7 cellular contexts compared by ENCODE assay signal in the genomic region with DNA sequence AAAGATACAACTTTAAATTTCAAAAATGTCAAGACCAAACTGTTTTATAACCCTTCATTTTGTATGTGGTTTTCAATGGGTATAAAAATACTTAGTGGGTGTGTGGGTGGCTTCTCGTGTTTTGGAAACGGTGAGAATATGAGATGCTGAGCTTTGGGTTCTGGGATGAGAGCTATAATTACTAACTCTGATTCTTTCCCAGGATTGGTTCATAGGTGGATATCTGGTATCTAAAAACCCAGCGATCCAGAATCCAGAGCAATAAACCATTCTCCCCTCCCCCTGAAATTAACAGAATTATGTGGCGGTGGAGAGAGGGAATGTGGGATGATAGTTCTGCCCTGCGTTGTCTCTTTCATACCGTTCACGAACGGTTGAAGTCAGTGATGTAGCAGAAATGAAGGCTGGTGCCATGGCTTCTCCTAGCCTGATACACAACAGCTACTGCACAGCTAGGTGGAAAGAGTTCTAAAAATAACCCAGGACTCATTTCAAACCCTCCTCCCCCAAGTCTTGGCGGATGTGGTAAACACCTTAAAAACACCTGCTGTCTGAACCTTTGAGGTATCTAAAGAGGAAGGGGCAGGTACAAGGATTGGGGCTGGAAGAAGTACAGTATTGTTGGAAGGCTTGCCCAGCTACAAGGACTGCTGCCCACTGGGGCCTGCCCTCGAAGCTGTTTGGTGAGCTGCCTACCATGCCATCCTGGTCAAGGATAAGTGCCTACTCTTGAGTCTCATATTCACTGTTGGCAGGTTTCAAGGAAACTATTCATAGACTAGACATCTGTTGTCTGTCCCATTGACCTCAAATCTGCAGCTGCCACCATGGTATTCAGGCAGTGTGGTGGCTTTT. TPM values are rescaled to one million over a fixed set of nuclear protein-coding genes. Genes with fewer than 3 reads are reported as not detected.
DNase-seq lines count a peak whose midpoint lies in the region; ATAC-seq and TF ChIP-seq lines count a peak whose summit lies in the region.

No MANE protein-coding gene starts in this region.

- H3K9me3 Mint-ChIP-seq in T-helper 1 cell treated with Interleukin-12 subunit alpha and Interleukin-12 subunit beta and Interleukin-4 antibody, amounts not matched to agents 30 μg/mL and 1 μg/mL, for 36 hours = peaks cover 9% of the 10 kb centered on the region
- peaks cover 8% of the 10 kb centered on the region for H3K9me3 Mint-ChIP-seq in chondrocyte (ENCODE audit: low read depth)
- H3K9me3 Mint-ChIP-seq in stimulated activated naive CD8-positive, alpha-beta T cell treated with anti-CD3 and anti-CD28 coated beads, Interleukin-15, Interleukin-2, amounts not matched to agents 100 ng/mL and 50 ng/mL, for 24 hours = peaks cover 13% of the 10 kb centered on the region

- H3K36me3 Mint-ChIP-seq in T-helper 1 cell treated with Interleukin-12 subunit alpha and Interleukin-12 subunit beta and Interleukin-4 antibody, amounts not matched to agents 30 μg/mL and 1 μg/mL, for 36 hours (ENCODE audit: low read depth) = peaks cover 23% of the 10 kb centered on the region
- H3K36me3 Mint-ChIP-seq in chondrocyte (ENCODE audit: low read depth) = peaks cover 47% of the 10 kb centered on the region
- H3K36me3 Mint-ChIP-seq in stimulated activated naive CD8-positive, alpha-beta T cell treated with anti-CD3 and anti-CD28 coated beads, Interleukin-15, Interleukin-2, amounts not matched to agents 100 ng/mL and 50 ng/mL, for 24 hours (ENCODE audit: low read depth) = peaks cover 58% of the 10 kb centered on the region

- ATAC-seq in GM19372 (IDR thresholded peaks at IDR 0.05; ENCODE audit: low read depth, unreplicated experiment) = peak; percentile 85
- peak; percentile 87 for ATAC-seq in HG03159 (IDR thresholded peaks at IDR 0.05; ENCODE audit: unreplicated experiment)

- H3K27me3 Mint-ChIP-seq in T-helper 1 cell treated with Interleukin-12 subunit alpha and Interleukin-12 subunit beta and Interleukin-4 antibody, amounts not matched to agents 30 μg/mL and 1 μg/mL, for 36 hours (ENCODE audit: low read depth) = peaks cover 28% of the 10 kb centered on the region
- H3K27me3 Mint-ChIP-seq in chondrocyte (ENCODE audit: low read depth) = no peaks in the 10 kb centered on the region
- H3K27me3 Mint-ChIP-seq in stimulated activated naive CD8-positive, alpha-beta T cell treated with anti-CD3 and anti-CD28 coated beads, Interleukin-15, Interleukin-2, amounts not matched to agents 100 ng/mL and 50 ng/mL, for 24 hours = no peaks in the 10 kb centered on the region

- H3K27ac Mint-ChIP-seq in T-helper 1 cell treated with Interleukin-12 subunit alpha and Interleukin-12 subunit beta and Interleukin-4 antibody, amounts not matched to agents 30 μg/mL and 1 μg/mL, for 36 hours = peak overlapping the region; percentile 78
- peak overlapping the region; percentile 61 for H3K27ac Mint-ChIP-seq in chondrocyte (ENCODE audit: unreplicated experiment)
- H3K27ac Mint-ChIP-seq in stimulated activated naive CD8-positive, alpha-beta T cell treated with anti-CD3 and anti-CD28 coated beads, Interleukin-15, Interleukin-2, amounts not matched to agents 100 ng/mL and 50 ng/mL, for 24 hours = peak overlapping the region; percentile 72

- peak overlapping the region; percentile 38 for H3K4me3 Mint-ChIP-seq in T-helper 1 cell treated with Interleukin-12 subunit alpha and Interleukin-12 subunit beta and Interleukin-4 antibody, amounts not matched to agents 30 μg/mL and 1 μg/mL, for 36 hours
- H3K4me3 Mint-ChIP-seq in chondrocyte (ENCODE audit: unreplicated experiment) = no peak overlapping the region
- peak overlapping the region; percentile 59 for H3K4me3 Mint-ChIP-seq in stimulated activated naive CD8-positive, alpha-beta T cell treated with anti-CD3 and anti-CD28 coated beads, Interleukin-15, Interleukin-2, amounts not matched to agents 100 ng/mL and 50 ng/mL, for 24 hours

- DNase-seq in chondrocyte (ENCODE audit: low spot score) = no peak
- no peak for DNase-seq in D341Med (ENCODE audit: low spot score)
- DNase-seq in superior temporal gyrus (ENCODE audit: extremely low spot score) = no peak

- peaks cover 37% of the 10 kb centered on the region for H3K4me1 Mint-ChIP-seq in T-helper 1 cell treated with Interleukin-12 subunit alpha and Interleukin-12 subunit beta and Interleukin-4 antibody, amounts not matched to agents 30 μg/mL and 1 μg/mL, for 36 hours (ENCODE audit: low read depth)
- peaks cover 81% of the 10 kb centered on the region for H3K4me1 Mint-ChIP-seq in chondrocyte (ENCODE audit: low read depth)
- peaks cover 71% of the 10 kb centered on the region for H3K4me1 Mint-ChIP-seq in stimulated activated naive CD8-positive, alpha-beta T cell treated with anti-CD3 and anti-CD28 coated beads, Interleukin-15, Interleukin-2, amounts not matched to agents 100 ng/mL and 50 ng/mL, for 24 hours (ENCODE audit: low read depth)

- TF ChIP-seq CTCF in chondrocyte (IDR thresholded peaks at IDR 0.05) = no peak

RNA-seq across cellular contexts. Expression of gene SEPTIN11, which starts 44.5 kb away (rescaled TPM):
- total RNA-seq in chondrocyte = 643 to 720 TPM (median 718 TPM) in 3 replicates
